Comparison of ENCODE assay signal across 10 cellular contexts in genomic region chr10:68082815-68083395, GRCh38. TPM values are rescaled to one million over a fixed set of nuclear protein-coding genes. Genes with fewer than 3 reads are reported as not detected.
DNase-seq lines count a peak whose midpoint lies in the region; ATAC-seq, FAIRE-seq and TF ChIP-seq lines count a peak whose summit lies in the region.
"Had no signal": no experiment of that assay in that cellular context is flagged by ENCODE, and none has a peak within 500 bp of the region (broad histone marks: within the 10 kb centered on the region; RNA-seq: fewer than 3 reads in every experiment).

No MANE protein-coding gene starts in this region.

- no peaks in the 10 kb centered on the region for H3K9me3 ChIP-seq in endothelial cell of umbilical vein (replicated peaks; ENCODE audit: control insufficient read depth, insufficient read depth, low read length)

- intact Hi-C loops in endothelial cell of umbilical vein (cut with micrococcal nuclease), result loop anchor here (1.0 to 5.0 kb wide), 3 partner anchors 73 to 219 kb away; no protein-coding TSS in a partner anchor

- DNase-seq in ELR (ENCODE audit: low read depth) (peak; percentile 79), NCI-H69 (lab: John Stamatoyannopoulos, UW) (peak; percentile 12), endothelial cell of umbilical vein (ENCODE audit: low read depth, low spot score) (peak; percentile 52), progenitor cell of endocrine pancreas (ENCODE audit: low spot score, unreplicated experiment) (no peak), erythroblast (lab: John Stamatoyannopoulos, UW) (no peak), mesenteric fat pad (ENCODE audit: low spot score) (no peak)
- no peak for DNase-seq in stimulated activated CD4-positive, alpha-beta T cell treated with anti-CD3 and anti-CD28 coated beads, Interleukin-1b, Interleukin-23, amount 100 ng/mL, for 48 hours
- DNase-seq: T-helper 1 cell had no signal

- H3K9ac ChIP-seq in endothelial cell of umbilical vein (replicated peaks; ENCODE audit: extremely low read depth, insufficient read depth, low read length), result no peak overlapping the region

- H3K27me3 Mint-ChIP-seq in progenitor cell of endocrine pancreas, result peaks cover 3% of the 10 kb centered on the region

- POLR2A ChIA-PET in endothelial cell of umbilical vein (lab: Charles Lee), result no interaction called here

- H3K36me3 ChIP-seq in endothelial cell of umbilical vein (ENCODE audit: control insufficient read depth in 2 of 2, extremely low read depth in 1 of 2, insufficient read depth in 2 of 2, low read length in 2 of 2), result no peaks in the 10 kb centered on the region

- H3K9me1 ChIP-seq in endothelial cell of umbilical vein (replicated peaks; ENCODE audit: control insufficient read depth, extremely low read depth, insufficient read depth, low read length), result no peaks in the 10 kb centered on the region

- H3K27ac Mint-ChIP-seq in progenitor cell of endocrine pancreas, result no peak overlapping the region

- no peaks in the 10 kb centered on the region for H3K4me1 Mint-ChIP-seq in progenitor cell of endocrine pancreas (ENCODE audit: low read depth)
- H3K4me1 Mint-ChIP-seq: central memory CD8-positive, alpha-beta T cell had no signal

- dilution Hi-C loops in endothelial cell of umbilical vein (cut with MboI; ENCODE audit: extremely low pct_ligation_motif_present, low sequenced_read_pairs), result no loop called here

- no peak overlapping the region for H2AFZ ChIP-seq in endothelial cell of umbilical vein (ENCODE audit: low read depth, low read length)

- H3K36me3 Mint-ChIP-seq in progenitor cell of endocrine pancreas (ENCODE audit: insufficient read depth), result no peaks in the 10 kb centered on the region

- peaks cover 6% of the 10 kb centered on the region for H3K4me1 ChIP-seq in endothelial cell of umbilical vein (ENCODE audit: control insufficient read depth, extremely low read depth, insufficient read depth, low read length)

- no peak overlapping the region for H3K4me3 Mint-ChIP-seq in progenitor cell of endocrine pancreas (ENCODE audit: low read depth)
- H3K4me3 Mint-ChIP-seq: central memory CD8-positive, alpha-beta T cell had no signal

- peak; percentile 81 for FAIRE-seq in endothelial cell of umbilical vein (lab: Jason Lieb, UNC)

- CTCF ChIA-PET in endothelial cell of umbilical vein (lab: Charles Lee), result interaction anchor here (0.6 to 3.9 kb wide), 36 partner anchors 8 to 818 kb away, joined by 3 to 185 read pairs (median 4); partner anchors contain the start of genes DDX50, HNRNPH3 and SIRT1

- H3K27me3 ChIP-seq in endothelial cell of umbilical vein (ENCODE audit: control insufficient read depth in 2 of 2, insufficient read depth in 2 of 2, low read length in 2 of 2), result no peaks in the 10 kb centered on the region

- no peak overlapping the region for H3K4me2 ChIP-seq in endothelial cell of umbilical vein (ENCODE audit: insufficient read depth, low read length)

- peak in 1 of 2 donors; percentile 22 for TF ChIP-seq CTCF in endothelial cell of umbilical vein (IDR thresholded peaks at IDR 0.05; ENCODE audit: extremely low read depth in 1 of 2, insufficient read depth in 1 of 2, low read depth in 1 of 2, low read length in 2 of 2)
- peak; percentile 30 for TF ChIP-seq CTCF in progenitor cell of endocrine pancreas (IDR thresholded peaks at IDR 0.05; ENCODE audit: unreplicated experiment)

- H4K20me1 ChIP-seq in endothelial cell of umbilical vein (replicated peaks; ENCODE audit: control insufficient read depth, extremely low read depth, insufficient read depth, low read length), result no peaks in the 10 kb centered on the region

- BruUV-seq in endothelial cell of umbilical vein (replicated peaks; lab: Mats Ljungman, UMichigan), result no TSS peak

- no peak overlapping the region for H3K27ac ChIP-seq in endothelial cell of umbilical vein (ENCODE audit: insufficient read depth, low read depth, low read length)

- TF ChIP-seq POLR2A in endothelial cell of umbilical vein (IDR thresholded peaks at IDR 0.05; ENCODE audit: low read depth, low read length) (no peak), erythroblast (IDR thresholded peaks at IDR 0.05; ENCODE audit: low read length) (no peak)

- ATAC-seq in HG03520 (IDR thresholded peaks at IDR 0.05; ENCODE audit: unreplicated experiment), result no peak

- H3K79me2 ChIP-seq in endothelial cell of umbilical vein (ENCODE audit: control insufficient read depth, insufficient read depth, low read length), result no peaks in the 10 kb centered on the region

- H3K9me3 Mint-ChIP-seq in progenitor cell of endocrine pancreas (ENCODE audit: low read depth), result no peaks in the 10 kb centered on the region
- H3K9me3 Mint-ChIP-seq: central memory CD8-positive, alpha-beta T cell had no signal

- H3K4me3 ChIP-seq in endothelial cell of umbilical vein (replicated peaks in 1 of 3; ENCODE audit: insufficient read depth in 1 of 3, low read depth in 1 of 3, low read length in 3 of 3), result no peak overlapping the region

TF ChIP-seq in endothelial cell of umbilical vein, 7 proteins besides CTCF, POLR2A, EP300 and RAD21:
- TF ChIP-seq GATA2 (IDR thresholded peaks at IDR 0.05; ENCODE audit: insufficient read depth, insufficient read length, low read depth, low read length) (no peak), MYC (IDR thresholded peaks at IDR 0.05; ENCODE audit: low read depth, low read length) (no peak), FOS (IDR thresholded peaks at IDR 0.05; ENCODE audit: borderline replicate concordance, insufficient read depth, low read length) (no peak), POLR2AphosphoS5 (IDR thresholded peaks at IDR 0.05; ENCODE audit: insufficient read depth, low read depth, low read length) (no peak), EZH2 (IDR thresholded peaks at IDR 0.05; ENCODE audit: borderline replicate concordance, low read depth, low read length, severe bottlenecking) (no peak), JUN (IDR thresholded peaks at IDR 0.05; ENCODE audit: borderline replicate concordance, insufficient read depth, insufficient read length, low read depth) (no peak)
- TF ChIP-seq, protein P1, sequence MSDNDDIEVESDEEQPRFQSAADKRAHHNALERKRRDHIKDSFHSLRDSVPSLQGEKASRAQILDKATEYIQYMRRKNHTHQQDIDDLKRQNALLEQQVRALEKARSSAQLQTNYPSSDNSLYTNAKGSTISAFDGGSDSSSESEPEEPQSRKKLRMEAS (IDR thresholded peaks at IDR 0.05; ENCODE audit: insufficient read depth, insufficient read length), result no peak

RNA-seq across cellular contexts. Expression of gene HERC4, which starts 7.8 kb away (rescaled TPM):
- total RNA-seq in endothelial cell of umbilical vein (68.7 and 73.7 TPM in 2 replicates), progenitor cell of endocrine pancreas (62.1 and 63.8 TPM in 2 replicates), mesenteric fat pad (59.1 TPM)
- polyA plus RNA-seq in endothelial cell of umbilical vein, result 8.0 and 10.6 TPM in 2 replicates
- polyA plus RNA-seq in endothelial cell of umbilical vein (2011; cell fraction: cytosol; rRNA removed), result 10.3 and 10.6 TPM in 2 replicates
- 39.8 and 54.7 TPM in 2 replicates for polyA plus RNA-seq in endothelial cell of umbilical vein (2011; cell fraction: nucleus; rRNA removed)
- 35.2 and 47.5 TPM in 2 replicates for polyA plus RNA-seq in endothelial cell of umbilical vein (2012)
- 27.4 and 33.2 TPM in 2 replicates for polyA minus RNA-seq in endothelial cell of umbilical vein
- 27.0 TPM for polyA minus RNA-seq in endothelial cell of umbilical vein (2011; cell fraction: cytosol; rRNA and poly(A)+ RNA removed)
- 66.6 and 107 TPM in 2 replicates for polyA minus RNA-seq in endothelial cell of umbilical vein (2011; cell fraction: nucleus; rRNA and poly(A)+ RNA removed)

RNA-seq across cellular contexts. Expression of gene MYPN, which starts 26.4 kb away (rescaled TPM):
- not detected in 2 replicates for total RNA-seq in endothelial cell of umbilical vein
- 0.01 TPM in 1 of 2 replicates, not detected in the other for polyA plus RNA-seq in endothelial cell of umbilical vein
- 0.03 TPM in 2 replicates for polyA plus RNA-seq in endothelial cell of umbilical vein (2011; cell fraction: cytosol; rRNA removed)
- 0.03 and 0.04 TPM in 2 replicates for polyA plus RNA-seq in endothelial cell of umbilical vein (2011; cell fraction: nucleus; rRNA removed)
- 0.07 and 0.23 TPM in 2 replicates for polyA plus RNA-seq in endothelial cell of umbilical vein (2012)
- 0.04 TPM in 1 of 2 replicates, not detected in the other for polyA minus RNA-seq in endothelial cell of umbilical vein
- polyA minus RNA-seq in endothelial cell of umbilical vein (2011; cell fraction: cytosol; rRNA and poly(A)+ RNA removed), result 46.0 TPM
- polyA minus RNA-seq in endothelial cell of umbilical vein (2011; cell fraction: nucleus; rRNA and poly(A)+ RNA removed), result 0.10 TPM in 1 of 2 replicates, not detected in the other
- 0.05 and 0.22 TPM in 2 replicates for total RNA-seq in progenitor cell of endocrine pancreas
- total RNA-seq in mesenteric fat pad, result not detected

Comparison
In these comparisons a context has a peak if more than half of its experiments do, and no peak if none do; other contexts are left out.
1. DNase-seq: peak in ELR (single experiment), NCI-H69 (single experiment) and endothelial cell of umbilical vein (single experiment); none in progenitor cell of endocrine pancreas (single experiment), erythroblast (0 of 2), stimulated activated CD4-positive, alpha-beta T cell treated with anti-CD3 and anti-CD28 coated beads, Interleukin-1b, Interleukin-23, amount 100 ng/mL, for 48 hours (single experiment) and mesenteric fat pad (single experiment).